Comparison of ENCODE assay signal across 26 cellular contexts in genomic region chr13:107209811-107210210, GRCh38.
DNase-seq lines count a peak whose midpoint lies in the region; FAIRE-seq and TF ChIP-seq lines count a peak whose summit lies in the region.
"Had no signal": no experiment of that assay in that cellular context is flagged by ENCODE, and none has a peak within 500 bp of the region (broad histone marks: within the 10 kb centered on the region; RNA-seq: fewer than 3 reads in every experiment).

No MANE protein-coding gene starts in this region.

- peaks cover 9% of the 10 kb centered on the region for H3K4me1 Mint-ChIP-seq in endodermal cell
- H3K4me1 Mint-ChIP-seq: central memory CD8-positive, alpha-beta T cell had no signal

- H3K4me3 ChIP-seq in cardiac fibroblast (replicated peaks in 1 of 2; ENCODE audit: low read depth in 2 of 2, low read length in 2 of 2) (no peak overlapping the region), endodermal cell (ENCODE audit: low read length) (no peak overlapping the region)
- H3K4me3 ChIP-seq: testis had no signal

- no peak overlapping the region for H3K27ac Mint-ChIP-seq in endodermal cell
- H3K27ac Mint-ChIP-seq: activated naive CD4-positive, alpha-beta T cell treated with anti-CD3 and anti-CD28 coated beads for 36 hours; natural killer cell treated with Interleukin-12 subunit alpha and Interleukin-12 subunit beta and Interleukin-15 and Interleukin-18, amount 100 ng/mL, for 72 hours; stimulated activated naive B cell treated with anti-CD40 and anti-IgM and Interleukin-4, amounts not matched to agents 10 μg/mL and 1 μg/mL and 100 μg/mL, for 72 hours had no signal

- no peak overlapping the region for H3K9ac ChIP-seq in endodermal cell (ENCODE audit: extremely low read depth, low read length, poor library complexity, severe bottlenecking)

- H3K36me3 ChIP-seq in endodermal cell (ENCODE audit: control insufficient read depth, insufficient read depth, low read length), result no peaks in the 10 kb centered on the region
- H3K36me3 ChIP-seq: BE2C, ovary had no signal

- no peaks in the 10 kb centered on the region for H3K27me3 ChIP-seq in endodermal cell (ENCODE audit: control insufficient read depth, insufficient read depth, low read length, poor library complexity, severe bottlenecking)
- H3K27me3 ChIP-seq: BE2C, dorsolateral prefrontal cortex, ovary, testis had no signal

- no peak for TF ChIP-seq CTCF in cardiac fibroblast (IDR thresholded peaks at IDR 0.05; ENCODE audit: low read depth, low read length)
- no peak for TF ChIP-seq CTCF in endodermal cell (conservative IDR thresholded peaks at IDR 0.05)

- H3K27me3 Mint-ChIP-seq in endodermal cell (ENCODE audit: insufficient read depth), result peaks cover 13% of the 10 kb centered on the region
- H3K27me3 Mint-ChIP-seq: central memory CD8-positive, alpha-beta T cell; natural killer cell treated with Interleukin-12 subunit alpha and Interleukin-12 subunit beta and Interleukin-15 and Interleukin-18, amount 100 ng/mL, for 72 hours had no signal

- no peaks in the 10 kb centered on the region for H3K9me3 Mint-ChIP-seq in endodermal cell
- H3K9me3 Mint-ChIP-seq: activated naive CD4-positive, alpha-beta T cell treated with anti-CD3 and anti-CD28 coated beads for 36 hours; activated T-cell treated with anti-CD3 and anti-CD28 coated beads, Interleukin-2, amount 50 U/mL, for 4 hours; central memory CD8-positive, alpha-beta T cell; natural killer cell treated with Interleukin-12 subunit alpha and Interleukin-12 subunit beta and Interleukin-15 and Interleukin-18, amount 100 ng/mL, for 72 hours; stimulated activated naive B cell treated with anti-CD40 and anti-IgM and Interleukin-4, amounts not matched to agents 10 μg/mL and 1 μg/mL and 100 μg/mL, for 72 hours had no signal

- H3K27ac ChIP-seq in endodermal cell (ENCODE audit: low read depth, low read length), result no peak overlapping the region
- H3K27ac ChIP-seq: testis, VCaP had no signal

- peaks cover 2% of the 10 kb centered on the region for H3K4me1 ChIP-seq in endodermal cell (ENCODE audit: control insufficient read depth, insufficient read depth, low read length)
- H3K4me1 ChIP-seq: testis had no signal

- WGBS in endodermal cell (ENCODE audit: insufficient coverage in 1 of 2, insufficient read length in 1 of 2), 2 experiments, result 83% methylated on average over 1 of the region's 3 CpGs; no CpG with 5 or more reads in 1 of the 2 experiments

- DNase-seq in NCI-H1105 treated with DMSO at 0.1 percent for 48 hours (lab: John Stamatoyannopoulos, UW) (peak; percentile 67), NCI-H1105 (lab: John Stamatoyannopoulos, UW) (no peak), HCEC 1CT (peak; percentile 78), cardiac fibroblast (ENCODE audit: low read depth in 2 of 2) (peak; percentile 29 to 51), NCI-H2171 (lab: John Stamatoyannopoulos, UW) (no peak), frontal cortex (ENCODE audit: low spot score in 2 of 2) (no peak), endodermal cell (no peak)
- DNase-seq: activated CD4-positive, alpha-beta T cell treated with anti-CD3 and anti-CD28 coated beads for 48 hours; activated naive CD4-positive, alpha-beta T cell treated with anti-CD3 and anti-CD28 coated beads for 36 hours; activated T-cell treated with anti-CD3 and anti-CD28 coated beads, Interleukin-2, amount 50 U/mL, for 4 hours; BE2C; dorsolateral prefrontal cortex; hypothalamus; islet precursor cell; left ventricle myocardium superior; NCI-H82; ovary; stimulated activated CD4-positive, alpha-beta T cell treated with anti-CD3 and anti-CD28 coated beads, Interleukin-4, amount 100 ng/mL, for 1 hour; stimulated activated naive B cell treated with anti-CD40 and anti-IgM and Interleukin-4, amounts not matched to agents 10 μg/mL and 1 μg/mL and 100 μg/mL, for 72 hours; testis had no signal

- no peaks in the 10 kb centered on the region for H3K9me3 ChIP-seq in endodermal cell (ENCODE audit: control insufficient read depth, low read length)
- H3K9me3 ChIP-seq: BE2C, ovary, testis had no signal

- no peaks in the 10 kb centered on the region for H3K36me3 Mint-ChIP-seq in endodermal cell (ENCODE audit: low read depth)
- H3K36me3 Mint-ChIP-seq: natural killer cell treated with Interleukin-12 subunit alpha and Interleukin-12 subunit beta and Interleukin-15 and Interleukin-18, amount 100 ng/mL, for 72 hours; stimulated activated naive B cell treated with anti-CD40 and anti-IgM and Interleukin-4, amounts not matched to agents 10 μg/mL and 1 μg/mL and 100 μg/mL, for 72 hours had no signal

- peak; percentile 69 for FAIRE-seq in islet of Langerhans (lab: Jason Lieb, UNC)
- no peak for FAIRE-seq in frontal cortex (lab: Jason Lieb, UNC)
- FAIRE-seq: A204.1, urothelium cell line had no signal

- no peak overlapping the region for H3K4me3 Mint-ChIP-seq in endodermal cell
- H3K4me3 Mint-ChIP-seq: activated naive CD4-positive, alpha-beta T cell treated with anti-CD3 and anti-CD28 coated beads for 36 hours; activated T-cell treated with anti-CD3 and anti-CD28 coated beads, Interleukin-2, amount 50 U/mL, for 4 hours; central memory CD8-positive, alpha-beta T cell; natural killer cell treated with Interleukin-12 subunit alpha and Interleukin-12 subunit beta and Interleukin-15 and Interleukin-18, amount 100 ng/mL, for 72 hours; stimulated activated naive B cell treated with anti-CD40 and anti-IgM and Interleukin-4, amounts not matched to agents 10 μg/mL and 1 μg/mL and 100 μg/mL, for 72 hours had no signal

Comparison
In these comparisons a context has a peak if more than half of its experiments do, and no peak if none do; other contexts are left out.
1. DNase-seq: peak in NCI-H1105 treated with DMSO at 0.1 percent for 48 hours (single experiment), HCEC 1CT (single experiment) and cardiac fibroblast (2 of 2); none in NCI-H1105 (single experiment), NCI-H2171 (single experiment), frontal cortex (0 of 2) and endodermal cell (single experiment).